13 cellular contexts compared by ENCODE assay signal in the genomic region with DNA sequence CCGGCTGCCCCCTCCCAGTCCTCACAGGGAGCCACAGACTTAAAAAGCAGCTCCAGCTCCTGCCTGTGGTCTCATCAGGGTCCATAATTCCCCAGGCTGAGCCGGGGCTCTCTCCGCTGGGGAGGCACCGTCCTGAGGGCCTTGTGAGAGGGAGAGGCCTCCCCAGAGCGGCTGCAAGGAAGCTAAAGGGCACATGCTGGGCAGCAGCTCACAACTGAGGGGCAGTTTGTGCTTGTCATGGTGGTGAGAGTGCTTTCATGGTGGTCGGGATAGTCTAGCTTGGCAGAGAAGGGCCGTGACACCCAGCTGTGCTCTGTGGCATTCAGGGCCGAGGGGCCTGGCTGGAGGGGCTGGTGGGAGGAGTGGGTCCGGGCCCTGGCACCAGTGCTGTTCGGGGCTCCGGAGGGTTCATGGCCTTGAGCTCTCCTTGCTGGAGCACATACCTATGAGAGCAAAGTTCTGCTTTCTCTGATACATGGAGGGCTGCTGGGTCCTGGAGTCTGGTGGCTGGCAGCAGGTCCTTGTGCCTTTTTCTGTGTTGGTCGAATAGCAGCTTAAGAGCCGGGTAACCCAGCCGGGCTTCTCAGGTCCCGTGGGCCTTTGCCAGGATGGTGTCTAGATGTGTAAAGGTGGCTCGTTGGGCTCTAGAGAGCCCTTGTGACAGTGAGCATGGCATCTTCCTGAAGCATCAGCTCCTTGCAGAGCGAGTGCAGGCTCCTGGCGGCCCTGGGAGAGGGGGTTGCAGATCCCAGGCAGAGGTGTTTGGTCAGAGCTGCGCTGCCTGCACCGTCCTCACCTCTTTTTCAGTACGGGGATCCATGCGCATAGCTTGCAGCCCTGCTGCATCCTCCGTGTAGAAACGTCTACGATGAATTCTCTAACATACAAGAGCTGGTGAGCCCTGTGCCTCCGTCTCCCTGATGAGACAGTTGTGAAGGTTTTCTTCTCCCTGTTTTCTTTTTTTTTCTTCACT. TPM values are rescaled to one million over a fixed set of nuclear protein-coding genes. Genes with fewer than 3 reads are reported as not detected.
DNase-seq lines count a peak whose midpoint lies in the region; ATAC-seq, FAIRE-seq and TF ChIP-seq lines count a peak whose summit lies in the region.
"Had no signal": no experiment of that assay in that cellular context is flagged by ENCODE, and none has a peak within 500 bp of the region (broad histone marks: within the 10 kb centered on the region; RNA-seq: fewer than 3 reads in every experiment).

No MANE protein-coding gene starts in this region.

- peak overlapping the region; percentile 89 for H3K27ac ChIP-seq in HepG2 (ENCODE audit: extremely low read length, insufficient read depth, low read length)
- H3K27ac ChIP-seq in subcutaneous abdominal adipose tissue (ENCODE audit: low read depth, low read length): peak overlapping the region; percentile 41
- H3K27ac ChIP-seq: coronary artery, psoas muscle, upper lobe of right lung had no signal

- peaks cover 65% of the 10 kb centered on the region for H4K20me1 ChIP-seq in HepG2 (ENCODE audit: insufficient read depth, low read length)

- H3K27me3 ChIP-seq in HepG2 (ENCODE audit: control insufficient read depth in 1 of 2, insufficient read depth in 2 of 2, low read length in 2 of 2): no peaks in the 10 kb centered on the region
- no peaks in the 10 kb centered on the region for H3K27me3 ChIP-seq in subcutaneous abdominal adipose tissue (ENCODE audit: control insufficient read depth in 5 of 5, insufficient read depth in 4 of 5, low read length in 5 of 5)
- no peaks in the 10 kb centered on the region for H3K27me3 ChIP-seq in BE2C
- H3K27me3 ChIP-seq: upper lobe of right lung had no signal

- H3K36me3 Mint-ChIP-seq in activated naive CD4-positive, alpha-beta T cell treated with anti-CD3 and anti-CD28 coated beads, Interleukin-2, amount 50 U/mL, for 72 hours: peaks cover 0 to 23% of the 10 kb centered on the region in 2 donors
- peaks cover 15% of the 10 kb centered on the region for H3K36me3 Mint-ChIP-seq in WTC11

- DNase-seq in activated naive CD4-positive, alpha-beta T cell treated with anti-CD3 and anti-CD28 coated beads, Interleukin-2, amount 50 U/mL, for 72 hours (ENCODE audit: low spot score in 2 of 2): no peak
- DNase-seq in activated naive CD4-positive, alpha-beta T cell treated with anti-CD3 and anti-CD28 coated beads, Interleukin-2, amount 50 U/mL, for 16 hours: no peak
- DNase-seq in WTC11 (ENCODE audit: low spot score) (no peak), HepG2 (ENCODE audit: low spot score) (peak; percentile 53), mucosa of descending colon (no peak), BE2C (no peak), AG20443 (ENCODE audit: low spot score) (no peak)
- DNase-seq: NCI-H2081, psoas muscle, SHP77 treated with DMSO at 0.1 percent for 48 hours, upper lobe of right lung had no signal

- H3K9me3 Mint-ChIP-seq in activated naive CD4-positive, alpha-beta T cell treated with anti-CD3 and anti-CD28 coated beads, Interleukin-2, amount 50 U/mL, for 72 hours: no peaks in the 10 kb centered on the region
- no peaks in the 10 kb centered on the region for H3K9me3 Mint-ChIP-seq in WTC11

- ATAC-seq in activated naive CD4-positive, alpha-beta T cell treated with anti-CD3 and anti-CD28 coated beads, Interleukin-2, amount 50 U/mL, for 72 hours: no peak
- no peak; the same call in 1 of the 2 replicates for ATAC-seq in WTC11
- ATAC-seq in HepG2: peak; percentile 54
- no peak for ATAC-seq in mucosa of descending colon

- no peaks in the 10 kb centered on the region for H3K9me3 ChIP-seq in HepG2 (ENCODE audit: low read length)
- no peaks in the 10 kb centered on the region for H3K9me3 ChIP-seq in subcutaneous abdominal adipose tissue (ENCODE audit: control insufficient read depth in 5 of 5, low read length in 5 of 5)
- H3K9me3 ChIP-seq in mucosa of descending colon: no peaks in the 10 kb centered on the region
- H3K9me3 ChIP-seq in BE2C: no peaks in the 10 kb centered on the region
- H3K9me3 ChIP-seq: psoas muscle, upper lobe of right lung had no signal

- H3K27me3 Mint-ChIP-seq in WTC11 (ENCODE audit: low read depth): no peaks in the 10 kb centered on the region

- in situ Hi-C loops in HepG2 (cut with HindIII; ENCODE audit: extremely low pct_ligation_motif_present, low pct_unique_long_range_greater_than_20kb): loop anchor here (5.0 kb wide), 1 partner anchor 53 kb away; no protein-coding TSS in a partner anchor

- POLR2A ChIA-PET in WTC11 (lab: Charles Lee) (interaction anchor here (0.5 kb wide), 1 partner anchor 289 kb away, joined by 3 read pairs; no protein-coding TSS in a partner anchor), HepG2 (lab: Yijun Ruan, JAX) (interaction anchor here (0.7 to 2.8 kb wide), 12 partner anchors 8 to 252 kb away, joined by 3 to 23 read pairs (median 5); a partner anchor contains a TSS)

- H3K4me3 Mint-ChIP-seq in WTC11: no peak overlapping the region

- no peak; a peak in 1 of 4 replicates for TF ChIP-seq POLR2A in HepG2 (IDR thresholded peaks at IDR 0.05; ENCODE audit: insufficient read depth in 1 of 2, low read depth in 2 of 2, low read length in 2 of 2)

- H3K79me2 ChIP-seq in HepG2 (ENCODE audit: insufficient read depth, low read length): peaks cover 95% of the 10 kb centered on the region

- no peak for TF ChIP-seq RAD21 in HepG2 (CRISPR knock-in tag; IDR thresholded peaks at IDR 0.05)

- peak overlapping the region; percentile 94 for H3K4me2 ChIP-seq in HepG2 (ENCODE audit: low read depth, low read length)

- H3K9ac ChIP-seq in HepG2 (ENCODE audit: insufficient read depth, low read depth, low read length): peak overlapping the region; percentile 75
- H3K9ac ChIP-seq in subcutaneous abdominal adipose tissue (ENCODE audit: low read length in 5 of 5): peak overlapping the region in 3 of 5 donors; percentile 36 to 70 (median 63)

- peaks cover 86% of the 10 kb centered on the region for H3K4me1 ChIP-seq in HepG2 (ENCODE audit: insufficient read depth, low read length)
- H3K4me1 ChIP-seq in subcutaneous abdominal adipose tissue (ENCODE audit: control insufficient read depth in 5 of 5, insufficient read depth in 5 of 5, low read length in 5 of 5): peaks cover 11 to 82% (median 69%) of the 10 kb centered on the region in 5 donors
- peaks cover 55% of the 10 kb centered on the region for H3K4me1 ChIP-seq in mucosa of descending colon (ENCODE audit: low read depth)
- H3K4me1 ChIP-seq in BE2C: no peaks in the 10 kb centered on the region

- H2AFZ ChIP-seq in HepG2 (ENCODE audit: low read length): no peak overlapping the region

- no peak for FAIRE-seq in HepG2 (lab: Jason Lieb, UNC)

- 31% methylated on average over 13 of the region's 26 CpGs for WGBS in HepG2 (ENCODE audit: low lambda C conversion rate)

- peak overlapping the region; percentile 44 to 72 for H3K27ac Mint-ChIP-seq in activated naive CD4-positive, alpha-beta T cell treated with anti-CD3 and anti-CD28 coated beads, Interleukin-2, amount 50 U/mL, for 72 hours
- peak overlapping the region; percentile 79; the same call in 1 of the 2 replicates for H3K27ac Mint-ChIP-seq in WTC11

- CTCF ChIA-PET in WTC11 (lab: Charles Lee): interaction anchor here (1.3 to 2.3 kb wide), 6 partner anchors 8 to 379 kb away, joined by 3 to 10 read pairs (median 6); a partner anchor contains a TSS
- CTCF ChIA-PET in HepG2 (lab: Yijun Ruan, JAX; ENCODE audit: low intra/inter-chr PET ratio, low total read pairs): no interaction called here

- TF ChIP-seq EP300 in HepG2 (IDR thresholded peaks at IDR 0.05; ENCODE audit: low read depth in 2 of 2, low read length in 2 of 2) (no peak), HepG2 (CRISPR knock-in tag; IDR thresholded peaks at IDR 0.05; ENCODE audit: borderline replicate concordance) (no peak)

- H3K4me3 ChIP-seq in HepG2 (replicated peaks in 1 of 3; ENCODE audit: insufficient read depth in 1 of 3, low read depth in 2 of 3, low read length in 3 of 3): peak overlapping the region; percentile 1 to 72 (median 40); a peak in 5 of 6 replicates
- peak overlapping the region in 1 of 5 donors; percentile 17 for H3K4me3 ChIP-seq in subcutaneous abdominal adipose tissue (ENCODE audit: low read depth in 1 of 5, low read length in 5 of 5)
- no peak overlapping the region for H3K4me3 ChIP-seq in mucosa of descending colon
- no peak overlapping the region for H3K4me3 ChIP-seq in BE2C (ENCODE audit: low read depth, low read length)
- H3K4me3 ChIP-seq: coronary artery, psoas muscle, upper lobe of right lung had no signal

- intact Hi-C loops in HepG2 (cut with micrococcal nuclease; ENCODE audit: unreplicated experiment): no loop called here
- intact Hi-C loops in mucosa of descending colon (cut with DNase I, micrococcal nuclease): loop anchor here in 1 of 2 donors (10.0 kb wide), 1 partner anchor 246 kb away; no protein-coding TSS in a partner anchor

- H3K4me1 Mint-ChIP-seq in WTC11: peaks cover 32% of the 10 kb centered on the region

- H3K36me3 ChIP-seq in HepG2 (replicated peaks in 1 of 2; ENCODE audit: control insufficient read depth in 1 of 2, insufficient read depth in 2 of 2, low read length in 2 of 2) (peaks cover 0 to 22% of the 10 kb centered on the region in 2 experiments; a peak in 4 of 5 replicates), subcutaneous abdominal adipose tissue (ENCODE audit: control insufficient read depth in 5 of 5, insufficient read depth in 5 of 5, low read length in 5 of 5) (peaks cover 0 to 11% (median 5%) of the 10 kb centered on the region in 5 donors), mucosa of descending colon (ENCODE audit: low read depth) (no peaks in the 10 kb centered on the region), BE2C (peaks cover 18% of the 10 kb centered on the region)

- BruUV-seq in HepG2 (replicated peaks; lab: Mats Ljungman, UMichigan): no TSS peak

- TF ChIP-seq CTCF in WTC11 (IDR thresholded peaks at IDR 0.05): no peak
- no peak for TF ChIP-seq CTCF in HepG2 (CRISPR knock-in tag; IDR thresholded peaks at IDR 0.05)
- TF ChIP-seq CTCF in mucosa of descending colon (IDR thresholded peaks at IDR 0.05): no peak
- no peak for TF ChIP-seq CTCF in BE2C (IDR thresholded peaks at IDR 0.05; ENCODE audit: low read depth, low read length)

RNA-seq across cellular contexts. Expression of a gene that starts 8.8 kb away (rescaled TPM):
- total RNA-seq in activated naive CD4-positive, alpha-beta T cell treated with anti-CD3 and anti-CD28 coated beads, Interleukin-2, amount 50 U/mL, for 72 hours: 100 to 1,000 TPM in 1 of 2 donors, 10 to 100 TPM in 1; 81.6 to 109 TPM
- total RNA-seq in WTC11 (2021) (77.3 to 82.5 TPM (median 81.9 TPM) in 3 replicates), HepG2 (2016; rRNA removed; fragmentation: Illumina TruSeq; extraction: Trizol) (37.3 and 41.8 TPM in 2 replicates), mucosa of descending colon (10 to 100 TPM; 79.2 to 87.2 (median 83.4) TPM)
- 12.2 and 13.8 TPM in 2 replicates for total RNA-seq in HepG2 (2016; cell fraction: cytosol; rRNA removed; fragmentation: Illumina TruSeq; extraction: Trizol; ENCODE audit: low read depth)
- 29.5 and 44.5 TPM in 2 replicates for total RNA-seq in HepG2 (2016; cell fraction: insoluble cytoplasmic fraction; rRNA removed; fragmentation: Illumina TruSeq; extraction: Trizol)
- total RNA-seq in HepG2 (2016; cell fraction: membrane; rRNA removed; fragmentation: Illumina TruSeq; extraction: Trizol): 18.3 and 21.1 TPM in 2 replicates
- total RNA-seq in HepG2 (2016; cell fraction: nucleus; rRNA removed; fragmentation: Illumina TruSeq; extraction: Trizol): 36.9 and 43.6 TPM in 2 replicates
- polyA plus RNA-seq in HepG2 (2011; rRNA removed): 16.9 and 23.1 TPM in 2 replicates
- polyA plus RNA-seq in HepG2 (2011; cell fraction: cytosol; rRNA removed): 11.8 and 14.9 TPM in 2 replicates
- 81.5 and 87.6 TPM in 2 replicates for polyA plus RNA-seq in HepG2 (2011; cell fraction: nucleus; rRNA removed)
- polyA plus RNA-seq in HepG2 (2012): 32.0 and 33.3 TPM in 2 replicates
- polyA plus RNA-seq in HepG2 (2016; cell fraction: cytosol; fragmentation: Illumina TruSeq; extraction: Trizol; ENCODE audit: low read depth): 5.5 and 6.1 TPM in 2 replicates
- 29.2 and 42.1 TPM in 2 replicates for polyA plus RNA-seq in HepG2 (2016; cell fraction: insoluble cytoplasmic fraction; fragmentation: Illumina TruSeq; extraction: Trizol; ENCODE audit: low read depth)
- 9.6 and 10.6 TPM in 2 replicates for polyA plus RNA-seq in HepG2 (2016; cell fraction: membrane; fragmentation: Illumina TruSeq; extraction: Trizol; ENCODE audit: low read depth)
- 67.1 and 73.6 TPM in 2 replicates for polyA plus RNA-seq in HepG2 (2016; cell fraction: nucleus; fragmentation: Illumina TruSeq; extraction: Trizol; ENCODE audit: insufficient read depth, low read depth)
- 65.4 and 85.0 TPM in 2 replicates for polyA minus RNA-seq in HepG2 (2011; rRNA and poly(A)+ RNA removed; ENCODE audit: low replicate concordance)
- polyA minus RNA-seq in HepG2 (2011; cell fraction: cytosol; rRNA and poly(A)+ RNA removed): 39.4 and 46.0 TPM in 2 replicates
- polyA minus RNA-seq in HepG2 (2011; cell fraction: nucleus; rRNA and poly(A)+ RNA removed): 47.6 and 69.0 TPM in 2 replicates
- polyA plus RNA-seq in BE2C (2012; ENCODE audit: insufficient read depth, insufficient read length, low read depth): 103 TPM

RNA-seq across cellular contexts. Expression of a gene that starts 49.5 kb away (rescaled TPM):
- total RNA-seq in activated naive CD4-positive, alpha-beta T cell treated with anti-CD3 and anti-CD28 coated beads, Interleukin-2, amount 50 U/mL, for 72 hours: not detected
- total RNA-seq in WTC11 (2021) (0.13 to 0.18 TPM (median 0.16 TPM) in 3 replicates), HepG2 (2016; rRNA removed; fragmentation: Illumina TruSeq; extraction: Trizol) (0.04 TPM in 1 of 2 replicates, not detected in the other), mucosa of descending colon (under 1 TPM in 2 of 3 donors, not detected in 1; 0.12 to 0.95 TPM)
- total RNA-seq in HepG2 (2016; cell fraction: cytosol; rRNA removed; fragmentation: Illumina TruSeq; extraction: Trizol; ENCODE audit: low read depth): not detected in 2 replicates
- 0.04 TPM in 1 of 2 replicates, not detected in the other for total RNA-seq in HepG2 (2016; cell fraction: insoluble cytoplasmic fraction; rRNA removed; fragmentation: Illumina TruSeq; extraction: Trizol)
- total RNA-seq in HepG2 (2016; cell fraction: membrane; rRNA removed; fragmentation: Illumina TruSeq; extraction: Trizol): not detected in 2 replicates
- total RNA-seq in HepG2 (2016; cell fraction: nucleus; rRNA removed; fragmentation: Illumina TruSeq; extraction: Trizol): not detected in 2 replicates
- polyA plus RNA-seq in HepG2 (2011; rRNA removed): 0.13 and 0.16 TPM in 2 replicates
- 0.16 and 0.19 TPM in 2 replicates for polyA plus RNA-seq in HepG2 (2011; cell fraction: cytosol; rRNA removed)
- polyA plus RNA-seq in HepG2 (2011; cell fraction: nucleus; rRNA removed): 0.23 and 0.37 TPM in 2 replicates
- polyA plus RNA-seq in HepG2 (2012): 0.36 and 0.49 TPM in 2 replicates
- polyA plus RNA-seq in HepG2 (2016; cell fraction: cytosol; fragmentation: Illumina TruSeq; extraction: Trizol; ENCODE audit: low read depth): not detected in 2 replicates
- not detected in 2 replicates for polyA plus RNA-seq in HepG2 (2016; cell fraction: insoluble cytoplasmic fraction; fragmentation: Illumina TruSeq; extraction: Trizol; ENCODE audit: low read depth)
- polyA plus RNA-seq in HepG2 (2016; cell fraction: membrane; fragmentation: Illumina TruSeq; extraction: Trizol; ENCODE audit: low read depth): 0.08 TPM in 1 of 2 replicates, not detected in the other
- polyA plus RNA-seq in HepG2 (2016; cell fraction: nucleus; fragmentation: Illumina TruSeq; extraction: Trizol; ENCODE audit: insufficient read depth, low read depth): 0.31 and 0.66 TPM in 2 replicates
- not detected in 2 replicates for polyA minus RNA-seq in HepG2 (2011; rRNA and poly(A)+ RNA removed; ENCODE audit: low replicate concordance)
- polyA minus RNA-seq in HepG2 (2011; cell fraction: cytosol; rRNA and poly(A)+ RNA removed): not detected in 2 replicates
- not detected in 2 replicates for polyA minus RNA-seq in HepG2 (2011; cell fraction: nucleus; rRNA and poly(A)+ RNA removed)
- polyA plus RNA-seq in BE2C (2012; ENCODE audit: insufficient read depth, insufficient read length, low read depth): 1.2 TPM

RNA-seq across cellular contexts. Expression of a gene that starts 55.4 kb away (rescaled TPM):
- under 1 TPM in 1 of 2 donors, not detected in 1; 0.21 TPM for total RNA-seq in activated naive CD4-positive, alpha-beta T cell treated with anti-CD3 and anti-CD28 coated beads, Interleukin-2, amount 50 U/mL, for 72 hours
- total RNA-seq in WTC11 (2021) (14.7 to 24.5 TPM (median 22.6 TPM) in 3 replicates), HepG2 (2016; rRNA removed; fragmentation: Illumina TruSeq; extraction: Trizol) (2.3 and 4.6 TPM in 2 replicates), mucosa of descending colon (1 to 10 TPM in 1 of 3 donors, under 1 TPM in 2; 0.17 to 1.3 (median 0.39) TPM)
- 5.9 and 6.2 TPM in 2 replicates for total RNA-seq in HepG2 (2016; cell fraction: cytosol; rRNA removed; fragmentation: Illumina TruSeq; extraction: Trizol; ENCODE audit: low read depth)
- 2.4 and 5.4 TPM in 2 replicates for total RNA-seq in HepG2 (2016; cell fraction: insoluble cytoplasmic fraction; rRNA removed; fragmentation: Illumina TruSeq; extraction: Trizol)
- total RNA-seq in HepG2 (2016; cell fraction: membrane; rRNA removed; fragmentation: Illumina TruSeq; extraction: Trizol): 8.1 and 8.5 TPM in 2 replicates
- 3.8 and 4.7 TPM in 2 replicates for total RNA-seq in HepG2 (2016; cell fraction: nucleus; rRNA removed; fragmentation: Illumina TruSeq; extraction: Trizol)
- 9.8 and 18.8 TPM in 2 replicates for polyA plus RNA-seq in HepG2 (2011; rRNA removed)
- 11.5 and 15.3 TPM in 2 replicates for polyA plus RNA-seq in HepG2 (2011; cell fraction: cytosol; rRNA removed)
- 12.2 and 12.9 TPM in 2 replicates for polyA plus RNA-seq in HepG2 (2011; cell fraction: nucleus; rRNA removed)
- 4.3 and 5.9 TPM in 2 replicates for polyA plus RNA-seq in HepG2 (2012)
- polyA plus RNA-seq in HepG2 (2016; cell fraction: cytosol; fragmentation: Illumina TruSeq; extraction: Trizol; ENCODE audit: low read depth): 8.6 and 10.1 TPM in 2 replicates
- polyA plus RNA-seq in HepG2 (2016; cell fraction: insoluble cytoplasmic fraction; fragmentation: Illumina TruSeq; extraction: Trizol; ENCODE audit: low read depth): 3.8 and 4.5 TPM in 2 replicates
- 11.3 and 12.9 TPM in 2 replicates for polyA plus RNA-seq in HepG2 (2016; cell fraction: membrane; fragmentation: Illumina TruSeq; extraction: Trizol; ENCODE audit: low read depth)
- polyA plus RNA-seq in HepG2 (2016; cell fraction: nucleus; fragmentation: Illumina TruSeq; extraction: Trizol; ENCODE audit: insufficient read depth, low read depth): 11.5 and 12.9 TPM in 2 replicates
- 13.1 and 35.4 TPM in 2 replicates for polyA minus RNA-seq in HepG2 (2011; rRNA and poly(A)+ RNA removed; ENCODE audit: low replicate concordance)
- polyA minus RNA-seq in HepG2 (2011; cell fraction: cytosol; rRNA and poly(A)+ RNA removed): 8.0 and 9.5 TPM in 2 replicates
- 1.7 and 2.4 TPM in 2 replicates for polyA minus RNA-seq in HepG2 (2011; cell fraction: nucleus; rRNA and poly(A)+ RNA removed)
- 32.5 TPM for polyA plus RNA-seq in BE2C (2012; ENCODE audit: insufficient read depth, insufficient read length, low read depth)
- total RNA-seq: upper lobe of right lung had no signal

Comparison
In these comparisons a context has a peak if more than half of its experiments do, and no peak if none do; other contexts are left out.
1. H3K4me3 ChIP-seq: peak in HepG2 (3 of 3); none in mucosa of descending colon (single experiment) and BE2C (single experiment).